12 cellular contexts compared by ENCODE assay signal in genomic region chr12:124030510-124030909, GRCh38. TPM values are rescaled to one million over a fixed set of nuclear protein-coding genes. Genes with fewer than 3 reads are reported as not detected.
DNase-seq lines count a peak whose midpoint lies in the region; ATAC-seq and TF ChIP-seq lines count a peak whose summit lies in the region.
"Had no signal": no experiment of that assay in that cellular context is flagged by ENCODE, and none has a peak within 500 bp of the region (broad histone marks: within the 10 kb centered on the region; RNA-seq: fewer than 3 reads in every experiment).

No MANE protein-coding gene starts in this region.

- no peak overlapping the region for H3K4me2 ChIP-seq in neural progenitor cell

- no peaks in the 10 kb centered on the region for H3F3A ChIP-seq in neural progenitor cell (ENCODE audit: low read depth)

- H3K36me3 ChIP-seq in neural progenitor cell (no peaks in the 10 kb centered on the region), ascending aorta (no peaks in the 10 kb centered on the region)

- no peak overlapping the region for H3K9ac ChIP-seq in neural progenitor cell

- no peaks in the 10 kb centered on the region for H3K79me2 ChIP-seq in neural progenitor cell (ENCODE audit: low read depth)

- CTCF ChIA-PET in activated CD4-positive, alpha-beta T cell treated with anti-CD3 and anti-CD28 coated beads for 36 hours (lab: Charles Lee), result interaction anchor here (0.6 to 3.8 kb wide), 4 partner anchors 11 to 176 kb away, joined by 3 to 22 read pairs (median 3); no protein-coding TSS in a partner anchor

- H3K9me3 Mint-ChIP-seq in neural progenitor cell, result no peaks in the 10 kb centered on the region
- H3K9me3 Mint-ChIP-seq in activated CD4-positive, alpha-beta T cell treated with anti-CD3 and anti-CD28 coated beads for 36 hours (ENCODE audit: low read depth), result no peaks in the 10 kb centered on the region
- H3K9me3 Mint-ChIP-seq in stimulated activated memory B cell treated with anti-CD40 and anti-IgM and Interleukin-4, amounts not matched to agents 10 μg/mL and 1 μg/mL and 100 μg/mL, for 72 hours, result no peaks in the 10 kb centered on the region
- H3K9me3 Mint-ChIP-seq: CD4-positive, alpha-beta T cell; stimulated activated naive CD8-positive, alpha-beta T cell treated with anti-CD3 and anti-CD28 coated beads, Interleukin-15, amount 100 ng/mL, for 72 hours had no signal

- H3K27me3 Mint-ChIP-seq in neural progenitor cell (ENCODE audit: insufficient read depth, low read depth), result peaks cover 5% of the 10 kb centered on the region
- H3K27me3 Mint-ChIP-seq in activated CD4-positive, alpha-beta T cell treated with anti-CD3 and anti-CD28 coated beads for 36 hours, result no peaks in the 10 kb centered on the region
- peaks cover 32% of the 10 kb centered on the region for H3K27me3 Mint-ChIP-seq in stimulated activated memory B cell treated with anti-CD40 and anti-IgM and Interleukin-4, amounts not matched to agents 10 μg/mL and 1 μg/mL and 100 μg/mL, for 72 hours
- H3K27me3 Mint-ChIP-seq: CD4-positive, alpha-beta T cell had no signal

- ATAC-seq in activated CD4-positive, alpha-beta T cell treated with anti-CD3 and anti-CD28 coated beads for 36 hours, result no peak
- ATAC-seq in stimulated activated memory B cell treated with anti-CD40 and anti-IgM and Interleukin-4, amounts not matched to agents 10 μg/mL and 1 μg/mL and 100 μg/mL, for 72 hours, result no peak
- ATAC-seq: stimulated activated naive CD8-positive, alpha-beta T cell treated with anti-CD3 and anti-CD28 coated beads, Interleukin-15, amount 100 ng/mL, for 72 hours had no signal

- intact Hi-C loops in activated CD4-positive, alpha-beta T cell treated with anti-CD3 and anti-CD28 coated beads for 36 hours (cut with DNase I, micrococcal nuclease), result no loop called here
- intact Hi-C loops in ascending aorta (cut with DNase I), result loop anchor here (10.0 kb wide), 2 partner anchors 424 to 874 kb away; no protein-coding TSS in a partner anchor

- peak overlapping the region; percentile 13 for H3K4me3 Mint-ChIP-seq in neural progenitor cell
- no peak overlapping the region for H3K4me3 Mint-ChIP-seq in activated CD4-positive, alpha-beta T cell treated with anti-CD3 and anti-CD28 coated beads for 36 hours
- H3K4me3 Mint-ChIP-seq in stimulated activated memory B cell treated with anti-CD40 and anti-IgM and Interleukin-4, amounts not matched to agents 10 μg/mL and 1 μg/mL and 100 μg/mL, for 72 hours, result no peak overlapping the region
- H3K4me3 Mint-ChIP-seq: CD4-positive, alpha-beta T cell; stimulated activated naive CD8-positive, alpha-beta T cell treated with anti-CD3 and anti-CD28 coated beads, Interleukin-15, amount 100 ng/mL, for 72 hours had no signal

- no peaks in the 10 kb centered on the region for H4K20me1 ChIP-seq in neural progenitor cell (ENCODE audit: low read depth)

- no peaks in the 10 kb centered on the region for H3K9me3 ChIP-seq in neural progenitor cell (ENCODE audit: low read depth)
- no peaks in the 10 kb centered on the region for H3K9me3 ChIP-seq in ascending aorta

- H3K27me3 ChIP-seq in neural progenitor cell (no peaks in the 10 kb centered on the region), ascending aorta (no peaks in the 10 kb centered on the region)

- peaks cover 3% of the 10 kb centered on the region for H3K36me3 Mint-ChIP-seq in neural progenitor cell
- H3K36me3 Mint-ChIP-seq in activated CD4-positive, alpha-beta T cell treated with anti-CD3 and anti-CD28 coated beads for 36 hours (ENCODE audit: low read depth), result no peaks in the 10 kb centered on the region
- H3K36me3 Mint-ChIP-seq in stimulated activated memory B cell treated with anti-CD40 and anti-IgM and Interleukin-4, amounts not matched to agents 10 μg/mL and 1 μg/mL and 100 μg/mL, for 72 hours, result no peaks in the 10 kb centered on the region

- H3K4me3 ChIP-seq in epithelial cell of esophagus (ENCODE audit: low read length) (no peak overlapping the region), neural progenitor cell (no peak overlapping the region), ascending aorta (no peak overlapping the region)

- peak overlapping the region; percentile 48 for H3K27ac Mint-ChIP-seq in neural progenitor cell
- no peak overlapping the region for H3K27ac Mint-ChIP-seq in activated CD4-positive, alpha-beta T cell treated with anti-CD3 and anti-CD28 coated beads for 36 hours
- no peak overlapping the region for H3K27ac Mint-ChIP-seq in stimulated activated memory B cell treated with anti-CD40 and anti-IgM and Interleukin-4, amounts not matched to agents 10 μg/mL and 1 μg/mL and 100 μg/mL, for 72 hours
- H3K27ac Mint-ChIP-seq: CD4-positive, alpha-beta T cell; stimulated activated naive CD8-positive, alpha-beta T cell treated with anti-CD3 and anti-CD28 coated beads, Interleukin-15, amount 100 ng/mL, for 72 hours had no signal

- POLR2A ChIA-PET in activated CD4-positive, alpha-beta T cell treated with anti-CD3 and anti-CD28 coated beads for 36 hours (lab: Charles Lee), result no interaction called here

- TF ChIP-seq CTCF in epithelial cell of esophagus (IDR thresholded peaks at IDR 0.05; ENCODE audit: insufficient read depth, low read depth, low read length, missing control alignments) (no peak), neural progenitor cell (IDR thresholded peaks at IDR 0.05) (no peak), ascending aorta (IDR thresholded peaks at IDR 0.05) (no peak)

- peaks cover 16% of the 10 kb centered on the region for H3K4me1 Mint-ChIP-seq in neural progenitor cell
- no peaks in the 10 kb centered on the region for H3K4me1 Mint-ChIP-seq in activated CD4-positive, alpha-beta T cell treated with anti-CD3 and anti-CD28 coated beads for 36 hours
- H3K4me1 Mint-ChIP-seq in stimulated activated memory B cell treated with anti-CD40 and anti-IgM and Interleukin-4, amounts not matched to agents 10 μg/mL and 1 μg/mL and 100 μg/mL, for 72 hours, result no peaks in the 10 kb centered on the region
- H3K4me1 Mint-ChIP-seq: stimulated activated naive CD8-positive, alpha-beta T cell treated with anti-CD3 and anti-CD28 coated beads, Interleukin-15, amount 100 ng/mL, for 72 hours had no signal

- H2AFZ ChIP-seq in neural progenitor cell (replicated peaks), result no peak overlapping the region

- peak; percentile 18 for DNase-seq in COLO829 (ENCODE audit: low spot score)
- DNase-seq in RKO (ENCODE audit: low spot score), result peak; percentile 27
- peak; percentile 11 for DNase-seq in epithelial cell of esophagus (ENCODE audit: low read depth)
- peak; percentile 41 for DNase-seq in neural progenitor cell (ENCODE audit: low spot score)
- no peak for DNase-seq in activated CD4-positive, alpha-beta T cell treated with anti-CD3 and anti-CD28 coated beads for 36 hours
- DNase-seq in ascending aorta (ENCODE audit: low spot score in 2 of 2), result no peak
- DNase-seq in NCI-H187 (lab: John Stamatoyannopoulos, UW), result no peak
- DNase-seq: activated CD4-positive, alpha-beta T cell treated with anti-CD3 and anti-CD28 coated beads, Interleukin-2, amount 50 U/mL, for 48 hours; CD4-positive, alpha-beta T cell; stimulated activated CD4-positive, alpha-beta T cell treated with anti-CD3 and anti-CD28 coated beads, Interleukin-15, amount 100 ng/mL, for 24 hours; stimulated activated naive CD8-positive, alpha-beta T cell treated with anti-CD3 and anti-CD28 coated beads, Interleukin-15, amount 100 ng/mL, for 72 hours had no signal

- H3K27ac ChIP-seq in neural progenitor cell (no peak overlapping the region), ascending aorta (no peak overlapping the region)

- no peaks in the 10 kb centered on the region for H3K4me1 ChIP-seq in neural progenitor cell
- H3K4me1 ChIP-seq in ascending aorta, result peaks cover 5 to 17% of the 10 kb centered on the region in 2 donors

RNA-seq across cellular contexts. Expression of gene ZNF664, which starts 57.5 kb away (rescaled TPM):
- total RNA-seq in neural progenitor cell (ENCODE audit: low replicate concordance) (133 and 172 TPM in 2 replicates), ascending aorta (27.7 TPM)
- total RNA-seq in activated CD4-positive, alpha-beta T cell treated with anti-CD3 and anti-CD28 coated beads for 36 hours, result 10 to 100 TPM; 46.4 to 48.3 TPM

RNA-seq across cellular contexts. Expression of gene CCDC92, which starts 57.9 kb away (rescaled TPM):
- total RNA-seq in neural progenitor cell (ENCODE audit: low replicate concordance) (4.8 and 10.5 TPM in 2 replicates), ascending aorta (31.0 TPM)
- 10 to 100 TPM in 1 of 2 experiments, 1 to 10 TPM in 1; 8.7 to 11.0 TPM for total RNA-seq in activated CD4-positive, alpha-beta T cell treated with anti-CD3 and anti-CD28 coated beads for 36 hours

Comparison
In these comparisons a context has a peak if more than half of its experiments do, and no peak if none do; other contexts are left out.
1. DNase-seq: peak in COLO829 (single experiment), RKO (single experiment), epithelial cell of esophagus (single experiment) and neural progenitor cell (single experiment); none in activated CD4-positive, alpha-beta T cell treated with anti-CD3 and anti-CD28 coated beads for 36 hours (single experiment), ascending aorta (0 of 2) and NCI-H187 (0 of 2).